In the genomic region with DNA sequence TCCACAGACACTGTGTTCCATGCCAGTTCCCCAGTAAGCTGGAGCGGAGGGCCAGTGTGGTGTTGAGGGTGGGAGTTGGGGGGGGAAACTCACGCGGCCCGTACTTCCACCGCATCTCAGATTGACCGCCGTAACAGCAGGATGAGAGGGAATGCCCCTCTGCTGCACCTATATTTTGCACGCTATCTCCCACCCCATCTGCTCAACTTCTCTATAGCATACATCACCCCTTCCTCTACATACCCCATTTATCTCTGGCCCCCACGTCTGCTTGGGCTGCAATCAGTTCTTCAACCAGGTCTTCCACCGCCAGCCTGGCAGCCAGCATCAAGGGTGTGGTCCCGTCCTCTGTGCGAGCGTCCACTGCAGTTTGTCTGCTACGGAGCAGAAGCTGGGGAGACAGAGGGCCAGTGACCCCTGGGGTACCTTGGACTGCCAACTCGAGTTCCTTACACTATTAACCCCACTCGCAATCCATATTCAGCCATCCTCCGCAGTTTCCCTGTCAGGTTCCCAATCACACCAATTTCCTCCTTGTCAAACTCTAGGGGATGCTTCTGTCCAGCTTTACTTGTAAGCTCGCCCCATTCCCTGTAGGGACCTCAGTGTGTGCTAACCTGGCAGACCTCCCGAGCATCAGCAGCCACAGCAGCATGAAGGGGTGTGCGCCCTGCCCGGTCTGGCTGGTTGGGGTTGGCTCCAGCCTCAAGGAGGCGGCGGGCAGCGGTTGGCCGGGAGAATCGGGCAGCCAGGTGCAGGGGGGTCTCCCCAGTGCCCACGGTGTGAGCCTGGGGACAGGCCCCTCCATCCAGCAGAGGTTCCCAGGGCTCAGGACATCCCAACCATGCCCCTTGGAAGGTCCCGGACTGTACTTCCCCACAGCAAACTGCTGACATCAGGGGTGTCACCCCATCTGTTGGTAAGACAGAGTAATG, we compare ENCODE assay signal across 7 cellular contexts. TPM values are rescaled to one million over a fixed set of nuclear protein-coding genes. Genes with fewer than 3 reads are reported as not detected.
DNase-seq lines count a peak whose midpoint lies in the region; ATAC-seq and TF ChIP-seq lines count a peak whose summit lies in the region.

No MANE protein-coding gene starts in this region.

- H3K27me3 ChIP-seq in HUES48 (ENCODE audit: control insufficient read depth, insufficient read depth, low read length): no peaks in the 10 kb centered on the region
- H3K27me3 ChIP-seq in WERI-Rb-1 (ENCODE audit: insufficient read depth, low read depth, severe bottlenecking): no peaks in the 10 kb centered on the region
- peaks cover 11% of the 10 kb centered on the region for H3K27me3 ChIP-seq in gastroesophageal sphincter
- no peaks in the 10 kb centered on the region for H3K27me3 ChIP-seq in parathyroid adenoma (ENCODE audit: control insufficient read depth, insufficient read depth, low read length)

- DNase-seq in WERI-Rb-1: peak; percentile 74
- DNase-seq in stimulated activated CD4-positive, alpha-beta T cell treated with anti-CD3 and anti-CD28 coated beads, Interleukin-4, amount 100 ng/mL, for 24 hours: no peak
- DNase-seq in kidney glomerular epithelial cell (lab: John Stamatoyannopoulos, UW): no peak

- no peak for TF ChIP-seq CTCF in WERI-Rb-1 (IDR thresholded peaks at IDR 0.05; ENCODE audit: low read depth, low read length)
- no peak for TF ChIP-seq CTCF in gastroesophageal sphincter (IDR thresholded peaks at IDR 0.05)
- TF ChIP-seq CTCF in parathyroid adenoma (IDR thresholded peaks at IDR 0.05): no peak

- H3K4me2 ChIP-seq in parathyroid adenoma (ENCODE audit: low read length): peak overlapping the region; percentile 92

- H3K9me3 ChIP-seq in HUES48 (ENCODE audit: control insufficient read depth, insufficient read depth, low read length): no peaks in the 10 kb centered on the region
- no peaks in the 10 kb centered on the region for H3K9me3 ChIP-seq in WERI-Rb-1 (ENCODE audit: severe bottlenecking)
- no peaks in the 10 kb centered on the region for H3K9me3 ChIP-seq in gastroesophageal sphincter
- H3K9me3 ChIP-seq in parathyroid adenoma (ENCODE audit: control insufficient read depth, low read length): no peaks in the 10 kb centered on the region

- peak overlapping the region; percentile 100 for H3K27ac ChIP-seq in HUES48 (ENCODE audit: low read depth, low read length)
- peak overlapping the region; percentile 100 for H3K27ac ChIP-seq in WERI-Rb-1
- peak overlapping the region; percentile 95 to 99 (median 98) for H3K27ac ChIP-seq in gastroesophageal sphincter
- peak overlapping the region; percentile 98 for H3K27ac ChIP-seq in parathyroid adenoma

- TF ChIP-seq EP300 in gastroesophageal sphincter (IDR thresholded peaks at IDR 0.05): no peak

- H3K36me3 ChIP-seq in HUES48 (ENCODE audit: control insufficient read depth, insufficient read depth, low read length) (no peaks in the 10 kb centered on the region), WERI-Rb-1 (peaks cover 3% of the 10 kb centered on the region; the same call in 1 of the 2 replicates), gastroesophageal sphincter (no peaks in the 10 kb centered on the region), parathyroid adenoma (ENCODE audit: control insufficient read depth, insufficient read depth, low read length) (no peaks in the 10 kb centered on the region)

- 7 to 13% methylated on average over 2 to 16 of the region's 28 CpGs for WGBS in gastroesophageal sphincter (ENCODE audit: low coverage in 1 of 2), 2 donors

- no peak for TF ChIP-seq POLR2A in gastroesophageal sphincter (IDR thresholded peaks at IDR 0.05)

- H3K9ac ChIP-seq in HUES48 (ENCODE audit: low read depth, low read length) (peak overlapping the region; percentile 93), parathyroid adenoma (peak overlapping the region; percentile 94)

- H3K4me1 ChIP-seq in HUES48 (ENCODE audit: control insufficient read depth, insufficient read depth, low read length) (peaks cover 28% of the 10 kb centered on the region), gastroesophageal sphincter (peaks cover 2 to 45% (median 14%) of the 10 kb centered on the region in 3 donors), parathyroid adenoma (no peaks in the 10 kb centered on the region)

- H3K79me2 ChIP-seq in parathyroid adenoma: no peaks in the 10 kb centered on the region

- H3K4me3 ChIP-seq in HUES48 (ENCODE audit: low read depth, low read length) (peak overlapping the region; percentile 82), WERI-Rb-1 (ENCODE audit: low read depth, low read length) (peak overlapping the region; percentile 96), gastroesophageal sphincter (peak overlapping the region; percentile 67 to 71), parathyroid adenoma (ENCODE audit: low read depth, low read length) (peak overlapping the region; percentile 82)

- ATAC-seq in gastroesophageal sphincter: no peak
- ATAC-seq in GM21723 (IDR thresholded peaks at IDR 0.05; ENCODE audit: unreplicated experiment): no peak

- H2AFZ ChIP-seq in parathyroid adenoma: peak overlapping the region; percentile 93

RNA-seq across cellular contexts. Expression of a gene that starts 4.5 kb away (rescaled TPM):
- 10 to 100 TPM in 2 of 4 donors, 1 to 10 TPM in 1, under 1 TPM in 1; 0.93 to 16.3 (median 9.0) TPM for total RNA-seq in gastroesophageal sphincter

RNA-seq across cellular contexts. Expression of a gene that starts 6.9 kb away (rescaled TPM):
- 10 to 100 TPM; 42.9 to 70.1 (median 61.0) TPM for total RNA-seq in gastroesophageal sphincter

RNA-seq across cellular contexts. Expression of a gene that starts 12.9 kb away (rescaled TPM):
- total RNA-seq in gastroesophageal sphincter: 1 to 10 TPM; 1.4 to 2.3 (median 1.6) TPM

RNA-seq across cellular contexts. Expression of a gene that starts 18.7 kb away (rescaled TPM):
- 100 to 1,000 TPM in 1 of 4 donors, 10 to 100 TPM in 3; 78.8 to 101 (median 88.0) TPM for total RNA-seq in gastroesophageal sphincter

RNA-seq across cellular contexts. Expression of a gene that starts 21.1 kb away (rescaled TPM):
- 10 to 100 TPM; 45.6 to 70.5 (median 54.6) TPM for total RNA-seq in gastroesophageal sphincter
